ENCODE assay signal across 12 cellular contexts in genomic region chr2:12261993-12262680, GRCh38.
A peak's percentile ranks its signal among the peaks of the same experiment; 100 is the strongest.
DNase-seq lines count a peak whose midpoint lies in the region; ATAC-seq and FAIRE-seq lines count a peak whose summit lies in the region.
"Had no signal": no experiment of that assay in that cellular context is flagged by ENCODE, and none has a peak within 500 bp of the region (broad histone marks: within the 10 kb centered on the region; RNA-seq: fewer than 3 reads in every experiment).

No MANE protein-coding gene starts in this region.

- H3K9me3 Mint-ChIP-seq in CD4-positive, CD25-positive, alpha-beta regulatory T cell = peaks cover 0 to 4% (median 0%) of the 10 kb centered on the region in 7 donors
- H3K9me3 Mint-ChIP-seq: activated naive CD4-positive, alpha-beta T cell treated with anti-CD3 and anti-CD28 coated beads, Interleukin-2, amount 50 U/mL, for 24 hours; natural killer cell treated with Interleukin-12 subunit alpha and Interleukin-12 subunit beta and Interleukin-15 and Interleukin-18, amount 100 ng/mL, for 72 hours had no signal

- ATAC-seq in CD4-positive, CD25-positive, alpha-beta regulatory T cell (ENCODE audit: low read depth in 2 of 2) = peak; percentile 17 to 38
- peak; percentile 21 for ATAC-seq in GM19395 (IDR thresholded peaks at IDR 0.05; ENCODE audit: unreplicated experiment)
- ATAC-seq: natural killer cell treated with Interleukin-12 subunit alpha and Interleukin-12 subunit beta and Interleukin-15 and Interleukin-18, amount 100 ng/mL, for 72 hours had no signal

- H3K27me3 ChIP-seq in CD4-positive, CD25-positive, alpha-beta regulatory T cell (ENCODE audit: control insufficient read depth, insufficient read depth, low read length) = no peaks in the 10 kb centered on the region

- H3K4me1 ChIP-seq in CD4-positive, CD25-positive, alpha-beta regulatory T cell (ENCODE audit: control insufficient read depth, insufficient read depth, low read length, poor library complexity, severe bottlenecking) = peaks cover 49% of the 10 kb centered on the region

- peak overlapping the region; percentile 7 for H3K4me3 ChIP-seq in CD4-positive, CD25-positive, alpha-beta regulatory T cell (ENCODE audit: low read depth, low read length)

- H3K36me3 Mint-ChIP-seq in CD4-positive, CD25-positive, alpha-beta regulatory T cell = no peaks in the 10 kb centered on the region
- H3K36me3 Mint-ChIP-seq: activated naive CD4-positive, alpha-beta T cell treated with anti-CD3 and anti-CD28 coated beads, Interleukin-2, amount 50 U/mL, for 24 hours; natural killer cell treated with Interleukin-12 subunit alpha and Interleukin-12 subunit beta and Interleukin-15 and Interleukin-18, amount 100 ng/mL, for 72 hours had no signal

- DNase-seq in CD4-positive, CD25-positive, alpha-beta regulatory T cell = no peak
- peak; percentile 97 for DNase-seq in NCI-H2171 treated with DMSO at 0.1 percent for 48 hours (lab: John Stamatoyannopoulos, UW)
- peak; percentile 8 for DNase-seq in cerebellar cortex (ENCODE audit: low spot score)
- no peak for DNase-seq in RCC 7860 (ENCODE audit: low spot score)
- no peak for DNase-seq in stimulated activated CD4-positive, alpha-beta T cell treated with anti-CD3 and anti-CD28 coated beads, Interleukin-15, amount 100 ng/mL, for 24 hours
- no peak for DNase-seq in LoVo (ENCODE audit: low spot score)
- no peak for DNase-seq in AG08395 (ENCODE audit: low spot score)
- DNase-seq: activated CD4-positive, alpha-beta T cell treated with anti-CD3 and anti-CD28 coated beads, Interleukin-2, amount 50 U/mL, for 48 hours had no signal

- H3K27me3 Mint-ChIP-seq in CD4-positive, CD25-positive, alpha-beta regulatory T cell = no peaks in the 10 kb centered on the region
- H3K27me3 Mint-ChIP-seq: activated naive CD4-positive, alpha-beta T cell treated with anti-CD3 and anti-CD28 coated beads, Interleukin-2, amount 50 U/mL, for 24 hours; B cell had no signal

- no peaks in the 10 kb centered on the region for H3K9me3 ChIP-seq in CD4-positive, CD25-positive, alpha-beta regulatory T cell (ENCODE audit: control insufficient read depth in 2 of 2, low read length in 2 of 2)

- peak overlapping the region; percentile 55 for H3K27ac ChIP-seq in CD4-positive, CD25-positive, alpha-beta regulatory T cell (ENCODE audit: insufficient read depth, low read length, poor library complexity, severe bottlenecking)

- H3K4me3 Mint-ChIP-seq in CD4-positive, CD25-positive, alpha-beta regulatory T cell = peak overlapping the region in 3 of 4 donors; percentile 3 to 63 (median 17)
- H3K4me3 Mint-ChIP-seq: activated naive CD4-positive, alpha-beta T cell treated with anti-CD3 and anti-CD28 coated beads, Interleukin-2, amount 50 U/mL, for 24 hours; B cell; natural killer cell treated with Interleukin-12 subunit alpha and Interleukin-12 subunit beta and Interleukin-15 and Interleukin-18, amount 100 ng/mL, for 72 hours had no signal

- H3K36me3 ChIP-seq in CD4-positive, CD25-positive, alpha-beta regulatory T cell (ENCODE audit: control insufficient read depth, insufficient read depth, low read length) = no peaks in the 10 kb centered on the region

- peak overlapping the region; percentile 75 to 93 (median 93) for H3K27ac Mint-ChIP-seq in CD4-positive, CD25-positive, alpha-beta regulatory T cell
- H3K27ac Mint-ChIP-seq: activated naive CD4-positive, alpha-beta T cell treated with anti-CD3 and anti-CD28 coated beads, Interleukin-2, amount 50 U/mL, for 24 hours; B cell; natural killer cell treated with Interleukin-12 subunit alpha and Interleukin-12 subunit beta and Interleukin-15 and Interleukin-18, amount 100 ng/mL, for 72 hours had no signal

- peaks cover 32 to 53% (median 43%) of the 10 kb centered on the region in 4 donors for H3K4me1 Mint-ChIP-seq in CD4-positive, CD25-positive, alpha-beta regulatory T cell

- FAIRE-seq in RCC 7860 (lab: Jason Lieb, UNC) = no peak

Comparison
In these comparisons a context has a peak if more than half of its experiments do, and no peak if none do; other contexts are left out.
1. DNase-seq: peak in NCI-H2171 treated with DMSO at 0.1 percent for 48 hours (single experiment) and cerebellar cortex (single experiment); none in CD4-positive, CD25-positive, alpha-beta regulatory T cell (0 of 3), RCC 7860 (single experiment), stimulated activated CD4-positive, alpha-beta T cell treated with anti-CD3 and anti-CD28 coated beads, Interleukin-15, amount 100 ng/mL, for 24 hours (single experiment), LoVo (single experiment) and AG08395 (single experiment).